8 cellular contexts compared by ENCODE assay signal in the genomic region with DNA sequence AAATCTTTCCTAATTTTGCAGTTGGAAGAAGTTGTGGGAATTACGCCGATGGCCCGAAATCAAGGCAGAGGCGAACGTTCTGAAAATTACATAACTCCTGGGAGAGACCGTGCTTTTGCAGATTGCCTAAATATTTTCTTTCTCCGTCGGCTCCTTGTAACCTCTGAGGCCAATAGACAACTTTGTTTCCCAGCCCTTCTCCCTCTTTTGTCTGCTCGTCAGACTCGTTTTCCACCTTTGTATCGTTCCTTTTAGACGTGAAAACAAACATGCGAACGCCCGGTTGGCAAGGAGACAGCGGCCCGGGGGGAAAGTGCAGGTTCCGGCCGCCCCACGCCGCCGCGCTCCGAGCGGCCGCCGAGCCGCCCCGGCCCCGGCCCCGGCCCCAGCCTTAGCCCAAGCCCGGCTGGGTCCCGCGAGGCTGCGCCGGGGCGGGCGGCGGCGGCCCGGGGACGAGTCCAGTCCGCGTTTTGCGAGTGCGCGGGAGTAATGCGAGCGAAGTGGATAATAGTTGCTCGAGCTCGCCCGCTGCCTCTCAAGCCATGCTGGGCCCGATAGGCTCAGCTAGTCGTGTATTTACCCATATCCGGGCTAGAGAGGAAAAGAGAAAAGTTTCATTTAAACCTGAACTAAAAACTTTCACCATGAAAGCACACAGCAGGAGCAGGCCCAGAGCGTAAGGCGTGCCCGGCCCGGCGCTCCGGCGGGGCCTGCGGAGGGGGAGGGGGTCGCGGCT. TPM values are rescaled to one million over a fixed set of nuclear protein-coding genes. Genes with fewer than 3 reads are reported as not detected.
A peak's percentile ranks its signal among the peaks of the same experiment; 100 is the strongest.
DNase-seq lines count a peak whose midpoint lies in the region; ATAC-seq and TF ChIP-seq lines count a peak whose summit lies in the region.

A gene (plus strand): TSS at position 538 of the 736 bp plus-strand sequence. CDS start 303 bp downstream, outside the sequence.

- peaks cover 21% of the 10 kb centered on the region for H3K4me1 Mint-ChIP-seq in activated CD8-positive, alpha-beta T cell treated with anti-CD3 and anti-CD28 coated beads for 36 hours (ENCODE audit: low read depth)

- peak within 1 kb of the TSS; percentile 81 for H3K4me3 ChIP-seq in ectodermal cell (ENCODE audit: insufficient read depth, low read depth, low read length)

- H3K27ac Mint-ChIP-seq in activated CD8-positive, alpha-beta T cell treated with anti-CD3 and anti-CD28 coated beads for 36 hours, result peak within 1 kb of the TSS; percentile 94

- peaks cover 24% of the 10 kb centered on the region for H3K4me1 ChIP-seq in ectodermal cell (ENCODE audit: control insufficient read depth, insufficient read depth, low read length)

- H3K36me3 ChIP-seq in ectodermal cell (ENCODE audit: control insufficient read depth, insufficient read depth, low read length), result no peaks in the 10 kb centered on the region

- CTCF ChIA-PET in activated CD8-positive, alpha-beta T cell treated with anti-CD3 and anti-CD28 coated beads for 36 hours (lab: Charles Lee), result interaction anchor here (1.0 kb wide), 1 partner anchor 90 kb away, joined by 5 read pairs; no protein-coding TSS in a partner anchor

- POLR2A ChIA-PET in activated CD8-positive, alpha-beta T cell treated with anti-CD3 and anti-CD28 coated beads for 36 hours (lab: Charles Lee), result interaction anchor here (0.6 to 2.1 kb wide), 3 partner anchors 58 to 91 kb away, joined by 3 to 5 read pairs (median 3); no protein-coding TSS in a partner anchor

- DNase-seq in Ammon's horn (ENCODE audit: low spot score) (peak; percentile 78), NCI-H748 (lab: John Stamatoyannopoulos, UW; ENCODE audit: unreplicated experiment) (peak; percentile 93), lung microvascular endothelial cell (ENCODE audit: low read depth in 2 of 2) (peak; percentile 87 to 88)
- DNase-seq in activated CD8-positive, alpha-beta T cell treated with anti-CD3 and anti-CD28 coated beads for 36 hours, result peak; percentile 79
- DNase-seq in stimulated activated CD4-positive, alpha-beta T cell treated with anti-CD3 and anti-CD28 coated beads, TNF-alpha, amount 100 ng/mL, for 48 hours (ENCODE audit: low read depth in 3 of 3), result peak; percentile 48 to 51 (median 48)

- no peaks in the 10 kb centered on the region for H3K9me3 Mint-ChIP-seq in activated CD8-positive, alpha-beta T cell treated with anti-CD3 and anti-CD28 coated beads for 36 hours

- WGBS in ectodermal cell, 2 experiments, result 1% methylated on average over 65 of the region's 65 CpGs

- H3K4me3 Mint-ChIP-seq in activated CD8-positive, alpha-beta T cell treated with anti-CD3 and anti-CD28 coated beads for 36 hours, result peak within 1 kb of the TSS; percentile 78

- intact Hi-C loops in activated CD8-positive, alpha-beta T cell treated with anti-CD3 and anti-CD28 coated beads for 36 hours (cut with micrococcal nuclease), result loop anchor here (2.0 to 5.0 kb wide), 2 partner anchors 90 to 245 kb away; no protein-coding TSS in a partner anchor

- H3K9me3 ChIP-seq in ectodermal cell (ENCODE audit: control insufficient read depth, low read length), result no peaks in the 10 kb centered on the region

- no peaks in the 10 kb centered on the region for H3K27me3 ChIP-seq in ectodermal cell (ENCODE audit: control insufficient read depth, insufficient read depth, low read length, poor library complexity, severe bottlenecking)

- peak within 1 kb of the TSS; percentile 96 for H3K27ac ChIP-seq in ectodermal cell (ENCODE audit: insufficient read depth, low read depth, low read length, poor library complexity, severe bottlenecking)

- peaks cover 6% of the 10 kb centered on the region for H3K36me3 Mint-ChIP-seq in activated CD8-positive, alpha-beta T cell treated with anti-CD3 and anti-CD28 coated beads for 36 hours (ENCODE audit: low read depth)

- ATAC-seq in GM19023 (IDR thresholded peaks at IDR 0.05; ENCODE audit: unreplicated experiment) (peak; percentile 53), HG03175 (IDR thresholded peaks at IDR 0.05; ENCODE audit: unreplicated experiment) (peak; percentile 51)
- peak; percentile 33 for ATAC-seq in activated CD8-positive, alpha-beta T cell treated with anti-CD3 and anti-CD28 coated beads for 36 hours

- H3K27me3 Mint-ChIP-seq in activated CD8-positive, alpha-beta T cell treated with anti-CD3 and anti-CD28 coated beads for 36 hours, result no peaks in the 10 kb centered on the region

- TF ChIP-seq CTCF in activated CD8-positive, alpha-beta T cell treated with anti-CD3 and anti-CD28 coated beads for 36 hours (IDR thresholded peaks at IDR 0.05), result no peak

RNA-seq across cellular contexts. Expression of the gene that starts here (rescaled TPM):
- 10 to 100 TPM; 36.9 to 38.9 TPM for total RNA-seq in activated CD8-positive, alpha-beta T cell treated with anti-CD3 and anti-CD28 coated beads for 36 hours
- polyA plus RNA-seq in ectodermal cell (2013, experiment 1 of 4), result 56.1 TPM
- 62.2 TPM for polyA plus RNA-seq in ectodermal cell (2013, experiment 2 of 4)
- 44.9 TPM for polyA plus RNA-seq in ectodermal cell (2013, experiment 3 of 4)
- 48.6 TPM for polyA plus RNA-seq in ectodermal cell (2013, experiment 4 of 4)
- total RNA-seq in lung microvascular endothelial cell, result 22.7 and 33.1 TPM in 2 replicates

Comparison
In these comparisons a context has a peak if more than half of its experiments do, and no peak if none do; other contexts are left out.
1. Peak in every context shown above with its lines: DNase-seq, ATAC-seq, H3K4me3 ChIP-seq and H3K27ac ChIP-seq.